ENCODE assay signal across 26 cellular contexts in genomic region chr17:2275722-2276121, GRCh38. TPM values are rescaled to one million over a fixed set of nuclear protein-coding genes. Genes with fewer than 3 reads are reported as not detected.
DNase-seq lines count a peak whose midpoint lies in the region; ATAC-seq and TF ChIP-seq lines count a peak whose summit lies in the region.
"Had no signal": no experiment of that assay in that cellular context is flagged by ENCODE, and none has a peak within 500 bp of the region (broad histone marks: within the 10 kb centered on the region; RNA-seq: fewer than 3 reads in every experiment).

No MANE protein-coding gene starts in this region.

- H3K4me1 Mint-ChIP-seq in activated naive CD4-positive, alpha-beta T cell treated with anti-CD3 and anti-CD28 coated beads, Interleukin-2, amount 50 U/mL, for 24 hours: peaks cover 63% of the 10 kb centered on the region
- peaks cover 52% of the 10 kb centered on the region for H3K4me1 Mint-ChIP-seq in activated CD8-positive, alpha-beta T cell treated with anti-CD3 and anti-CD28 coated beads for 36 hours (ENCODE audit: low read depth)
- H3K4me1 Mint-ChIP-seq: H9 had no signal

- 14 to 80% methylated on average over 1 of the region's 1 CpG for WGBS in gastroesophageal sphincter (ENCODE audit: low coverage in 1 of 2), 2 donors

- no peak overlapping the region for H3K4me3 ChIP-seq in gastroesophageal sphincter
- H3K4me3 ChIP-seq: dorsolateral prefrontal cortex, lung, ovary, right lobe of liver, testis had no signal

- H3K36me3 Mint-ChIP-seq in activated naive CD4-positive, alpha-beta T cell treated with anti-CD3 and anti-CD28 coated beads, Interleukin-2, amount 50 U/mL, for 24 hours: peaks cover 25% of the 10 kb centered on the region
- peaks cover 54% of the 10 kb centered on the region for H3K36me3 Mint-ChIP-seq in activated CD8-positive, alpha-beta T cell treated with anti-CD3 and anti-CD28 coated beads for 36 hours (ENCODE audit: low read depth)

- no peaks in the 10 kb centered on the region for H3K27me3 ChIP-seq in gastroesophageal sphincter
- H3K27me3 ChIP-seq: dorsolateral prefrontal cortex, ovary, right lobe of liver, testis had no signal

- CTCF ChIA-PET in activated CD8-positive, alpha-beta T cell treated with anti-CD3 and anti-CD28 coated beads for 36 hours (lab: Charles Lee): interaction anchor here (0.6 to 3.2 kb wide), 2 partner anchors 31 to 182 kb away, joined by 3 to 14 read pairs; no protein-coding TSS in a partner anchor

- peak overlapping the region in 3 of 4 donors; percentile 27 to 43 (median 42) for H3K27ac ChIP-seq in gastroesophageal sphincter
- H3K27ac ChIP-seq: dorsolateral prefrontal cortex, epithelial cell of prostate, ovary, right lobe of liver, testis had no signal

- no peaks in the 10 kb centered on the region for H3K9me3 ChIP-seq in gastroesophageal sphincter
- H3K9me3 ChIP-seq: ovary, right lobe of liver, testis had no signal

- H3K4me1 ChIP-seq in gastroesophageal sphincter: peaks cover 0 to 15% (median 0%) of the 10 kb centered on the region in 3 donors
- H3K4me1 ChIP-seq: testis had no signal

- H3K4me3 Mint-ChIP-seq in activated naive CD4-positive, alpha-beta T cell treated with anti-CD3 and anti-CD28 coated beads, Interleukin-2, amount 50 U/mL, for 24 hours: no peak overlapping the region
- no peak overlapping the region for H3K4me3 Mint-ChIP-seq in activated CD8-positive, alpha-beta T cell treated with anti-CD3 and anti-CD28 coated beads for 36 hours
- H3K4me3 Mint-ChIP-seq: CD4-positive, CD25-positive, alpha-beta regulatory T cell; H9 had no signal

- TF ChIP-seq EP300 in gastroesophageal sphincter (IDR thresholded peaks at IDR 0.05): no peak

- no peaks in the 10 kb centered on the region for H3K9me3 Mint-ChIP-seq in activated naive CD4-positive, alpha-beta T cell treated with anti-CD3 and anti-CD28 coated beads, Interleukin-2, amount 50 U/mL, for 24 hours
- H3K9me3 Mint-ChIP-seq in activated CD8-positive, alpha-beta T cell treated with anti-CD3 and anti-CD28 coated beads for 36 hours: no peaks in the 10 kb centered on the region
- H3K9me3 Mint-ChIP-seq: CD4-positive, CD25-positive, alpha-beta regulatory T cell; H9 had no signal

- no peak for ATAC-seq in activated CD8-positive, alpha-beta T cell treated with anti-CD3 and anti-CD28 coated beads for 36 hours
- no peak for ATAC-seq in gastroesophageal sphincter
- ATAC-seq in GM21528 (IDR thresholded peaks at IDR 0.05; ENCODE audit: low FRiP score, unreplicated experiment): no peak
- ATAC-seq in GM19397 (IDR thresholded peaks at IDR 0.05; ENCODE audit: unreplicated experiment): no peak
- ATAC-seq: right lobe of liver had no signal

- POLR2A ChIA-PET in activated CD8-positive, alpha-beta T cell treated with anti-CD3 and anti-CD28 coated beads for 36 hours (lab: Charles Lee): interaction anchor here (1.0 kb wide), 2 partner anchors 9 to 60 kb away, joined by 3 to 5 read pairs; no protein-coding TSS in a partner anchor

- no peak for TF ChIP-seq POLR2A in gastroesophageal sphincter (IDR thresholded peaks at IDR 0.05)

- H3K27ac Mint-ChIP-seq in activated naive CD4-positive, alpha-beta T cell treated with anti-CD3 and anti-CD28 coated beads, Interleukin-2, amount 50 U/mL, for 24 hours: peak overlapping the region; percentile 61
- H3K27ac Mint-ChIP-seq in activated CD8-positive, alpha-beta T cell treated with anti-CD3 and anti-CD28 coated beads for 36 hours: peak overlapping the region; percentile 68

- no peak for DNase-seq in activated naive CD4-positive, alpha-beta T cell treated with anti-CD3 and anti-CD28 coated beads, Interleukin-2, amount 50 U/mL, for 16 hours
- DNase-seq in activated CD8-positive, alpha-beta T cell treated with anti-CD3 and anti-CD28 coated beads for 36 hours: no peak
- DNase-seq in SIG-M5 (lab: John Stamatoyannopoulos, UW): no peak
- DNase-seq: activated CD4-positive, alpha-beta T cell treated with anti-CD3 and anti-CD28 coated beads for 48 hours; anterior cingulate cortex; caudate nucleus; CD4-positive, CD25-positive, alpha-beta regulatory T cell; DMS53; dorsolateral prefrontal cortex; foreskin fibroblast; H9; hypothalamus; KG1; NCI-H187 treated with DMSO at 0.1 percent for 48 hours; NCI-H2227 treated with DMSO at 0.1 percent for 48 hours; NCI-H748 treated with DMSO at 0.1 percent for 48 hours; ovary; right lobe of liver; stimulated activated CD8-positive, alpha-beta memory T cell treated with anti-CD3 and anti-CD28 coated beads, Interleukin-4, amount 100 ng/mL, for 48 hours; testis had no signal

- intact Hi-C loops in activated CD8-positive, alpha-beta T cell treated with anti-CD3 and anti-CD28 coated beads for 36 hours (cut with micrococcal nuclease): no loop called here

- H3K36me3 ChIP-seq in gastroesophageal sphincter: peaks cover 0 to 75% of the 10 kb centered on the region in 2 donors
- H3K36me3 ChIP-seq: ovary had no signal

- no peak for TF ChIP-seq CTCF in activated CD8-positive, alpha-beta T cell treated with anti-CD3 and anti-CD28 coated beads for 36 hours (IDR thresholded peaks at IDR 0.05)
- TF ChIP-seq CTCF in gastroesophageal sphincter (IDR thresholded peaks at IDR 0.05): no peak

- no peaks in the 10 kb centered on the region for H3K27me3 Mint-ChIP-seq in activated naive CD4-positive, alpha-beta T cell treated with anti-CD3 and anti-CD28 coated beads, Interleukin-2, amount 50 U/mL, for 24 hours
- H3K27me3 Mint-ChIP-seq in activated CD8-positive, alpha-beta T cell treated with anti-CD3 and anti-CD28 coated beads for 36 hours: no peaks in the 10 kb centered on the region
- H3K27me3 Mint-ChIP-seq: CD4-positive, CD25-positive, alpha-beta regulatory T cell had no signal

RNA-seq across cellular contexts. Expression of gene SMG6, which starts 27.9 kb away (rescaled TPM):
- 10 to 100 TPM; 39.6 to 40.4 TPM for total RNA-seq in activated CD8-positive, alpha-beta T cell treated with anti-CD3 and anti-CD28 coated beads for 36 hours
- total RNA-seq in gastroesophageal sphincter: 10 to 100 TPM; 27.2 to 75.5 (median 43.9) TPM

RNA-seq across cellular contexts. Expression of gene SRR, which starts 28.0 kb away (rescaled TPM):
- total RNA-seq in activated CD8-positive, alpha-beta T cell treated with anti-CD3 and anti-CD28 coated beads for 36 hours: 10 to 100 TPM in 1 of 2 experiments, 1 to 10 TPM in 1; 9.6 to 12.7 TPM
- total RNA-seq in gastroesophageal sphincter: 10 to 100 TPM; 13.7 to 38.8 (median 16.9) TPM
